Comparison of ENCODE assay signal across 1 cellular context in the genomic region with DNA sequence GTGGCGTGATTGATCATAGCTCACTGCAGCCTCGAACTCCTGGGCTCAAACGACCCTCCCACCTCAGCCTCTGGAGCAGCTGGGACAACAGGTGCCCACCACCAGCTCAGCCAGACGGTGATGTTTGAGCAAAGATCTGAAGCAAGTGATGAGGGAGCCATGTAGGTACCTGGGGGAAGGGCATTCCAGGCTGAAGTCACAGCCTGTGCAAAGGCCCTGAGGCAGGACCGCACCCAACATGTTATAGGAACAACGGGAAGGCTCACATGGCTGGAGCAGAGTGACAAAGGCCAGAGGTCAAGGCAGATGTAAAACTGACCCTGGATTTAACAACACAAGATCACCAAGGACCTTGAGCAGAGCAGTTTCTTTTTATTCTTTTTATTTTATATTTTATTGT.
A peak's percentile ranks its signal among the peaks of the same experiment; 100 is the strongest.
TF ChIP-seq lines count a peak whose summit lies in the region.

No MANE protein-coding gene starts in this region.

TF ChIP-seq in HEK293, 187 proteins besides CTCF, POLR2A, EP300 and RAD21:
- TF ChIP-seq ZBTB7A (tag by site-specific recombination; IDR thresholded peaks at IDR 0.05; ENCODE audit: low read depth) (no peak), ZFP69B (tag by site-specific recombination; IDR thresholded peaks at IDR 0.05) (no peak), PRDM6 (tag by site-specific recombination; IDR thresholded peaks at IDR 0.05) (no peak), ZNF184 (tag by site-specific recombination; IDR thresholded peaks at IDR 0.05) (no peak), ZNF16 (tag by site-specific recombination; IDR thresholded peaks at IDR 0.05; ENCODE audit: low read depth) (peak; percentile 15; the same call in 1 of the 2 replicates), SCRT1 (tag by site-specific recombination; IDR thresholded peaks at IDR 0.05; ENCODE audit: borderline replicate concordance) (peak; percentile 47; the same call in 1 of the 2 replicates), ZNF2 (tag by site-specific recombination; IDR thresholded peaks at IDR 0.05) (no peak), ZNF791 (tag by site-specific recombination; IDR thresholded peaks at IDR 0.05) (no peak), ZNF518A (tag by site-specific recombination; conservative IDR thresholded peaks at IDR 0.05; ENCODE audit: low read depth) (no peak), ZBTB20 (tag by site-specific recombination; IDR thresholded peaks at IDR 0.05) (no peak), ZNF76 (tag by site-specific recombination; IDR thresholded peaks at IDR 0.05; ENCODE audit: borderline replicate concordance, low read depth) (no peak), MEIS1 (CRISPR knock-in tag; IDR thresholded peaks at IDR 0.05; ENCODE audit: borderline replicate concordance) (no peak), ZNF114 (tag by site-specific recombination; IDR thresholded peaks at IDR 0.05) (no peak), ZNF140 (tag by site-specific recombination; IDR thresholded peaks at IDR 0.05) (no peak), ZNF623 (tag by site-specific recombination; IDR thresholded peaks at IDR 0.05) (peak; percentile 99), ZNF785 (tag by site-specific recombination; IDR thresholded peaks at IDR 0.05) (no peak), ZNF341 (tag by site-specific recombination; IDR thresholded peaks at IDR 0.05; ENCODE audit: low read depth) (no peak), BCL11A (tag by site-specific recombination; IDR thresholded peaks at IDR 0.05; ENCODE audit: low read depth) (no peak), YY1 (tag by site-specific recombination; IDR thresholded peaks at IDR 0.05) (no peak), GFI1B (tag by site-specific recombination; IDR thresholded peaks at IDR 0.05) (no peak), ZNF394 (tag by site-specific recombination; IDR thresholded peaks at IDR 0.05; ENCODE audit: borderline replicate concordance) (no peak), ZNF354C (tag by site-specific recombination; IDR thresholded peaks at IDR 0.05; ENCODE audit: borderline replicate concordance, low read depth) (no peak), SCRT2 (tag by site-specific recombination; IDR thresholded peaks at IDR 0.05) (peak; percentile 47; the same call in 1 of the 2 replicates), ZNF549 (tag by site-specific recombination; IDR thresholded peaks at IDR 0.05) (no peak), ZNF664 (tag by site-specific recombination; IDR thresholded peaks at IDR 0.05) (no peak), ZNF701 (tag by site-specific recombination; IDR thresholded peaks at IDR 0.05) (no peak), ZNF776 (tag by site-specific recombination; IDR thresholded peaks at IDR 0.05; ENCODE audit: borderline replicate concordance) (no peak), ZNF24 (tag by site-specific recombination; IDR thresholded peaks at IDR 0.05) (no peak), ZNF560 (tag by site-specific recombination; IDR thresholded peaks at IDR 0.05; ENCODE audit: borderline replicate concordance) (no peak)
- TF ChIP-seq, protein P1, sequence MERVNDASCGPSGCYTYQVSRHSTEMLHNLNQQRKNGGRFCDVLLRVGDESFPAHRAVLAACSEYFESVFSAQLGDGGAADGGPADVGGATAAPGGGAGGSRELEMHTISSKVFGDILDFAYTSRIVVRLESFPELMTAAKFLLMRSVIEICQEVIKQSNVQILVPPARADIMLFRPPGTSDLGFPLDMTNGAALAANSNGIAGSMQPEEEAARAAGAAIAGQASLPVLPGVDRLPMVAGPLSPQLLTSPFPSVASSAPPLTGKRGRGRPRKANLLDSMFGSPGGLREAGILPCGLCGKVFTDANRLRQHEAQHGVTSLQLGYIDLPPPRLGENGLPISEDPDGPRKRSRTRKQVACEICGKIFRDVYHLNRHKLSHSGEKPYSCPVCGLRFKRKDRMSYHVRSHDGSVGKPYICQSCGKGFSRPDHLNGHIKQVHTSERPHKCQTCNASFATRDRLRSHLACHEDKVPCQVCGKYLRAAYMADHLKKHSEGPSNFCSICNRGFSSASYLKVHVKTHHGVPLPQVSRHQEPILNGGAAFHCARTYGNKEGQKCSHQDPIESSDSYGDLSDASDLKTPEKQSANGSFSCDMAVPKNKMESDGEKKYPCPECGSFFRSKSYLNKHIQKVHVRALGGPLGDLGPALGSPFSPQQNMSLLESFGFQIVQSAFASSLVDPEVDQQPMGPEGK (tag by site-specific recombination; IDR thresholded peaks at IDR 0.05), result no peak
- TF ChIP-seq, protein P2, sequence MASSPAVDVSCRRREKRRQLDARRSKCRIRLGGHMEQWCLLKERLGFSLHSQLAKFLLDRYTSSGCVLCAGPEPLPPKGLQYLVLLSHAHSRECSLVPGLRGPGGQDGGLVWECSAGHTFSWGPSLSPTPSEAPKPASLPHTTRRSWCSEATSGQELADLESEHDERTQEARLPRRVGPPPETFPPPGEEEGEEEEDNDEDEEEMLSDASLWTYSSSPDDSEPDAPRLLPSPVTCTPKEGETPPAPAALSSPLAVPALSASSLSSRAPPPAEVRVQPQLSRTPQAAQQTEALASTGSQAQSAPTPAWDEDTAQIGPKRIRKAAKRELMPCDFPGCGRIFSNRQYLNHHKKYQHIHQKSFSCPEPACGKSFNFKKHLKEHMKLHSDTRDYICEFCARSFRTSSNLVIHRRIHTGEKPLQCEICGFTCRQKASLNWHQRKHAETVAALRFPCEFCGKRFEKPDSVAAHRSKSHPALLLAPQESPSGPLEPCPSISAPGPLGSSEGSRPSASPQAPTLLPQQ (tag by site-specific recombination; IDR thresholded peaks at IDR 0.05), result no peak
- TF ChIP-seq, protein P3, sequence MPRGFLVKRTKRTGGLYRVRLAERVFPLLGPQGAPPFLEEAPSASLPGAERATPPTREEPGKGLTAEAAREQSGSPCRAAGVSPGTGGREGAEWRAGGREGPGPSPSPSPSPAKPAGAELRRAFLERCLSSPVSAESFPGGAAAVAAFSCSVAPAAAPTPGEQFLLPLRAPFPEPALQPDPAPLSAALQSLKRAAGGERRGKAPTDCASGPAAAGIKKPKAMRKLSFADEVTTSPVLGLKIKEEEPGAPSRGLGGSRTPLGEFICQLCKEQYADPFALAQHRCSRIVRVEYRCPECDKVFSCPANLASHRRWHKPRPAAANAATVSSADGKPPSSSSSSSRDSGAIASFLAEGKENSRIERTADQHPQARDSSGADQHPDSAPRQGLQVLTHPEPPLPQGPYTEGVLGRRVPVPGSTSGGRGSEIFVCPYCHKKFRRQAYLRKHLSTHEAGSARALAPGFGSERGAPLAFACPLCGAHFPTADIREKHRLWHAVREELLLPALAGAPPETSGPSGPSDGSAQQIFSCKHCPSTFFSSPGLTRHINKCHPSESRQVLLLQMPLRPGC (tag by site-specific recombination; IDR thresholded peaks at IDR 0.05), result no peak
- TF ChIP-seq, protein P4, sequence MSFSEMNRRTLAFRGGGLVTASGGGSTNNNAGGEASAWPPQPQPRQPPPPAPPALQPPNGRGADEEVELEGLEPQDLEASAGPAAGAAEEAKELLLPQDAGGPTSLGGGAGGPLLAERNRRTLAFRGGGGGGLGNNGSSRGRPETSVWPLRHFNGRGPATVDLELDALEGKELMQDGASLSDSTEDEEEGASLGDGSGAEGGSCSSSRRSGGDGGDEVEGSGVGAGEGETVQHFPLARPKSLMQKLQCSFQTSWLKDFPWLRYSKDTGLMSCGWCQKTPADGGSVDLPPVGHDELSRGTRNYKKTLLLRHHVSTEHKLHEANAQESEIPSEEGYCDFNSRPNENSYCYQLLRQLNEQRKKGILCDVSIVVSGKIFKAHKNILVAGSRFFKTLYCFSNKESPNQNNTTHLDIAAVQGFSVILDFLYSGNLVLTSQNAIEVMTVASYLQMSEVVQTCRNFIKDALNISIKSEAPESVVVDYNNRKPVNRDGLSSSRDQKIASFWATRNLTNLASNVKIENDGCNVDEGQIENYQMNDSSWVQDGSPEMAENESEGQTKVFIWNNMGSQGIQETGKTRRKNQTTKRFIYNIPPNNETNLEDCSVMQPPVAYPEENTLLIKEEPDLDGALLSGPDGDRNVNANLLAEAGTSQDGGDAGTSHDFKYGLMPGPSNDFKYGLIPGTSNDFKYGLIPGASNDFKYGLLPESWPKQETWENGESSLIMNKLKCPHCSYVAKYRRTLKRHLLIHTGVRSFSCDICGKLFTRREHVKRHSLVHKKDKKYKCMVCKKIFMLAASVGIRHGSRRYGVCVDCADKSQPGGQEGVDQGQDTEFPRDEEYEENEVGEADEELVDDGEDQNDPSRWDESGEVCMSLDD (tag by site-specific recombination; IDR thresholded peaks at IDR 0.05), result no peak
- TF ChIP-seq, protein P5, sequence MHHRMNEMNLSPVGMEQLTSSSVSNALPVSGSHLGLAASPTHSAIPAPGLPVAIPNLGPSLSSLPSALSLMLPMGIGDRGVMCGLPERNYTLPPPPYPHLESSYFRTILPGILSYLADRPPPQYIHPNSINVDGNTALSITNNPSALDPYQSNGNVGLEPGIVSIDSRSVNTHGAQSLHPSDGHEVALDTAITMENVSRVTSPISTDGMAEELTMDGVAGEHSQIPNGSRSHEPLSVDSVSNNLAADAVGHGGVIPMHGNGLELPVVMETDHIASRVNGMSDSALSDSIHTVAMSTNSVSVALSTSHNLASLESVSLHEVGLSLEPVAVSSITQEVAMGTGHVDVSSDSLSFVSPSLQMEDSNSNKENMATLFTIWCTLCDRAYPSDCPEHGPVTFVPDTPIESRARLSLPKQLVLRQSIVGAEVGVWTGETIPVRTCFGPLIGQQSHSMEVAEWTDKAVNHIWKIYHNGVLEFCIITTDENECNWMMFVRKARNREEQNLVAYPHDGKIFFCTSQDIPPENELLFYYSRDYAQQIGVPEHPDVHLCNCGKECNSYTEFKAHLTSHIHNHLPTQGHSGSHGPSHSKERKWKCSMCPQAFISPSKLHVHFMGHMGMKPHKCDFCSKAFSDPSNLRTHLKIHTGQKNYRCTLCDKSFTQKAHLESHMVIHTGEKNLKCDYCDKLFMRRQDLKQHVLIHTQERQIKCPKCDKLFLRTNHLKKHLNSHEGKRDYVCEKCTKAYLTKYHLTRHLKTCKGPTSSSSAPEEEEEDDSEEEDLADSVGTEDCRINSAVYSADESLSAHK (tag by site-specific recombination; IDR thresholded peaks at IDR 0.05), result no peak
- TF ChIP-seq, protein P6, sequence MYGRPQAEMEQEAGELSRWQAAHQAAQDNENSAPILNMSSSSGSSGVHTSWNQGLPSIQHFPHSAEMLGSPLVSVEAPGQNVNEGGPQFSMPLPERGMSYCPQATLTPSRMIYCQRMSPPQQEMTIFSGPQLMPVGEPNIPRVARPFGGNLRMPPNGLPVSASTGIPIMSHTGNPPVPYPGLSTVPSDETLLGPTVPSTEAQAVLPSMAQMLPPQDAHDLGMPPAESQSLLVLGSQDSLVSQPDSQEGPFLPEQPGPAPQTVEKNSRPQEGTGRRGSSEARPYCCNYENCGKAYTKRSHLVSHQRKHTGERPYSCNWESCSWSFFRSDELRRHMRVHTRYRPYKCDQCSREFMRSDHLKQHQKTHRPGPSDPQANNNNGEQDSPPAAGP (tag by site-specific recombination; IDR thresholded peaks at IDR 0.05), result no peak
